Comparison of ENCODE assay signal across 13 cellular contexts in the genomic region with DNA sequence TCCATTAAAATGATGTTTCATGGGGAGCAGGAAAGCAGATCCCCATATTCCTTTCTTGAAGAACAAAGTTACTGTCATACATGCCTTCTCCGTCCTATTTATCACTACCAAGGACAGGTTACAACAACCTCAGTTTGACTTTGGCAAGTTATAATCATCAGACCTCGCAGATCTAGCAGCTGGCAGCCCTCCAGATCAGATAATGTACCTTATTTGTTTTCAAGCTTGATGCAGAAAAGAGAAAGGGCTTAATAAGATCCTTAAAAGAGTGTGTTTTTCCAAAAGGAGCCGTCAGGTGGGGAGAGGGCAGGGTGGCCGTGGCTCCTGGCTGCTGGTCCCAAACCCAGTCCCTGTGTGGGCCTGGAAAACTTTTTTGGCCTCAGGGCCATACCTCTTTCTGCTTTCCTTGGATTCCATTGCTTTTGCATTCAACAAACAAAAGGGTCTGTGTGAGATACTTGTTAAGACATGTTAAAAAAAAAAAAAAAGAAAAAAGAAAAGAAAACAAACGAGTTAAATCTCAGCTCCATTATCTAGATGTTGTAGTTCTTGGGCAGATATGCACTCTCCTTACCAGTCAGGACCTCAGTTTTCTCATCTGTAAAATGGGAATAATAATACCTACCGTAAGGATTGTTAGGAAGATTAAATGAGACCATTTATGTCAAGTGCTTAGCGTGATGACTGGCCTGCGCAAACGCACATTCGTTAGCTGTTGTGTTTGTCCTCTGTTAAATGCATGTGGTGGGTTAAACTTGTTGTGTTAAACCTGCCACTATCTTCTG.
A peak's percentile ranks its signal among the peaks of the same experiment; 100 is the strongest.
DNase-seq lines count a peak whose midpoint lies in the region; ATAC-seq and TF ChIP-seq lines count a peak whose summit lies in the region.
"Had no signal": no experiment of that assay in that cellular context is flagged by ENCODE, and none has a peak within 500 bp of the region (broad histone marks: within the 10 kb centered on the region; RNA-seq: fewer than 3 reads in every experiment).

No MANE protein-coding gene starts in this region.

- peaks cover 50% of the 10 kb centered on the region for H3K27me3 Mint-ChIP-seq in mesothelial cell of epicardium (ENCODE audit: low read depth)

- DNase-seq in COR-L47 (lab: John Stamatoyannopoulos, UW): peak; percentile 35
- peak; percentile 79 for DNase-seq in HT-29 (ENCODE audit: low spot score)
- DNase-seq in mesothelial cell of epicardium (ENCODE audit: low spot score in 2 of 2, unreplicated experiment in 2 of 2): peak in 1 of 2 experiments; percentile 56
- DNase-seq in substantia nigra (lab: John Stamatoyannopoulos, UW): no peak
- DNase-seq in HPDE6-E6E7 (ENCODE audit: extremely low spot score): no peak
- DNase-seq: foreskin melanocyte; IMR-90; NCI-H446 treated with DMSO at 0.1 percent for 48 hours; SHP77 treated with DMSO at 0.1 percent for 48 hours; stimulated activated CD4-positive, alpha-beta T cell treated with anti-CD3 and anti-CD28 coated beads, Interleukin-2, amount 100 ng/mL, for 24 hours had no signal

- no peak for TF ChIP-seq CTCF in VCaP (conservative IDR thresholded peaks at IDR 0.05)
- no peak for TF ChIP-seq CTCF in mesothelial cell of epicardium (IDR thresholded peaks at IDR 0.05; ENCODE audit: unreplicated experiment)

- peaks cover 3% of the 10 kb centered on the region for H3K36me3 Mint-ChIP-seq in mesothelial cell of epicardium

- peaks cover 8% of the 10 kb centered on the region for H3K4me1 Mint-ChIP-seq in mesothelial cell of epicardium

- no peak overlapping the region for H3K4me3 Mint-ChIP-seq in mesothelial cell of epicardium

- no peak for ATAC-seq in GM18519 (IDR thresholded peaks at IDR 0.05; ENCODE audit: low FRiP score, unreplicated experiment)
- ATAC-seq: left lobe of liver had no signal

- H3K27ac ChIP-seq in VCaP (peak overlapping the region; percentile 81), substantia nigra (ENCODE audit: low read depth, low read length, poor library complexity, severe bottlenecking) (no peak overlapping the region)

- H3K27ac Mint-ChIP-seq in mesothelial cell of epicardium: peak overlapping the region; percentile 66

- H3K9me3 Mint-ChIP-seq in mesothelial cell of epicardium: peaks cover 5% of the 10 kb centered on the region

Comparison
In these comparisons a context has a peak if more than half of its experiments do, and no peak if none do; other contexts are left out.
1. DNase-seq: peak in COR-L47 (single experiment) and HT-29 (single experiment); none in substantia nigra (0 of 49) and HPDE6-E6E7 (single experiment).